21 cellular contexts compared by ENCODE assay signal in genomic region chr7:88346357-88346756, GRCh38. TPM values are rescaled to one million over a fixed set of nuclear protein-coding genes. Genes with fewer than 3 reads are reported as not detected.
"Had no signal": no experiment of that assay in that cellular context is flagged by ENCODE, and none has a peak within 500 bp of the region (broad histone marks: within the 10 kb centered on the region; RNA-seq: fewer than 3 reads in every experiment).

No MANE protein-coding gene starts in this region.

- H3K27ac ChIP-seq: adrenal gland, coronary artery, heart left ventricle, psoas muscle, suprapubic skin, upper lobe of right lung had no signal

- H3K27me3 ChIP-seq: adrenal gland, heart left ventricle, suprapubic skin, upper lobe of right lung had no signal

- FAIRE-seq: endothelial cell of umbilical vein, TTC549 had no signal

- H3K4me1 ChIP-seq: psoas muscle, upper lobe of right lung had no signal

- H3K4me3 ChIP-seq: adrenal gland, coronary artery, heart left ventricle, mucosa of descending colon, psoas muscle, suprapubic skin, upper lobe of right lung had no signal

- H3K36me3 ChIP-seq: adrenal gland, heart left ventricle, suprapubic skin, upper lobe of right lung had no signal

- DNase-seq: activated CD4-positive, alpha-beta T cell treated with anti-CD3 and anti-CD28 coated beads, Interleukin-2, amount 50 U/mL, for 1 hour; activated CD4-positive, CD25-positive, alpha-beta regulatory T cell; activated naive CD4-positive, alpha-beta T cell treated with anti-CD3 and anti-CD28 coated beads, Interleukin-2, amount 50 U/mL, for 16 hours; activated T-cell treated with anti-CD3 and anti-CD28 coated beads for 4 hours; adrenal gland; effector CD4-positive, alpha-beta T cell; foreskin melanocyte; heart left ventricle; mucosa of descending colon; naive thymus-derived CD8-positive, alpha-beta T cell; psoas muscle; stimulated activated CD4-positive, alpha-beta T cell treated with anti-CD3 and anti-CD28 coated beads, Interleukin-2, amount 100 ng/mL, for 24 hours; stimulated activated naive CD4-positive, alpha-beta T cell had no signal

- H3K9me3 ChIP-seq: adrenal gland, heart left ventricle, mucosa of descending colon, psoas muscle, suprapubic skin, upper lobe of right lung had no signal

- ATAC-seq: activated T-helper 17 cell treated with anti-CD3 and anti-CD28 coated beads, Interleukin-2, amount 50 U/mL, for 72 hours; heart left ventricle; naive thymus-derived CD8-positive, alpha-beta T cell; psoas muscle had no signal

RNA-seq across cellular contexts. Expression of gene STEAP4, which starts 39.7 kb away (rescaled TPM):
- total RNA-seq: activated CD8-positive, alpha-beta memory T cell treated with anti-CD3 and anti-CD28 coated beads for 36 hours; activated T-helper 17 cell treated with anti-CD3 and anti-CD28 coated beads, Interleukin-2, amount 50 U/mL, for 72 hours; endothelial cell of umbilical vein; lung microvascular endothelial cell; naive thymus-derived CD8-positive, alpha-beta T cell had no signal
- polyA plus RNA-seq: endothelial cell of umbilical vein; naive thymus-derived CD8-positive, alpha-beta T cell had no signal
